18 cellular contexts compared by ENCODE assay signal in genomic region chr2:240932001-240932723, GRCh38. TPM values are rescaled to one million over a fixed set of nuclear protein-coding genes. Genes with fewer than 3 reads are reported as not detected.
DNase-seq lines count a peak whose midpoint lies in the region; ATAC-seq and TF ChIP-seq lines count a peak whose summit lies in the region.
"Had no signal": no experiment of that assay in that cellular context is flagged by ENCODE, and none has a peak within 500 bp of the region (broad histone marks: within the 10 kb centered on the region; RNA-seq: fewer than 3 reads in every experiment).

No MANE protein-coding gene starts in this region.

- no peak for TF ChIP-seq CTCF in mesothelial cell of epicardium (IDR thresholded peaks at IDR 0.05; ENCODE audit: unreplicated experiment)
- no peak for TF ChIP-seq CTCF in suprapubic skin (IDR thresholded peaks at IDR 0.05)

- CTCF ChIA-PET in activated CD4-positive, alpha-beta memory T cell treated with anti-CD3 and anti-CD28 coated beads, Interleukin-2, amount 10 ng/mL, durations not matched to agents 7 days and 5 days (lab: Charles Lee) = no interaction called here
- CTCF ChIA-PET in activated CD4-positive, alpha-beta T cell treated with anti-CD3 and anti-CD28 coated beads for 36 hours (lab: Charles Lee) = no interaction called here

- no peak overlapping the region for H3K4me3 Mint-ChIP-seq in activated naive CD8-positive, alpha-beta T cell treated with anti-CD3 and anti-CD28 coated beads, Interleukin-2, amount 50 U/mL, for 24 hours
- H3K4me3 Mint-ChIP-seq in activated naive CD8-positive, alpha-beta T cell treated with anti-CD3 and anti-CD28 coated beads for 36 hours = no peak overlapping the region
- no peak overlapping the region for H3K4me3 Mint-ChIP-seq in activated CD4-positive, alpha-beta memory T cell treated with anti-CD3 and anti-CD28 coated beads, Interleukin-2, amount 10 ng/mL, durations not matched to agents 7 days and 5 days
- H3K4me3 Mint-ChIP-seq in mesothelial cell of epicardium = no peak overlapping the region
- no peak overlapping the region for H3K4me3 Mint-ChIP-seq in activated CD4-positive, alpha-beta T cell treated with anti-CD3 and anti-CD28 coated beads for 36 hours
- H3K4me3 Mint-ChIP-seq: activated CD8-positive, alpha-beta T cell treated with anti-CD3 and anti-CD28 coated beads for 36 hours; CD8-positive, alpha-beta memory T cell; dendritic cell treated with granulocyte-macrophage colony-stimulating factor and Interleukin-4, amounts not matched to agents 40 ng/mL and 50 ng/mL, for 4 days; HFFc6; nephron had no signal

- no peak overlapping the region for H3K27ac Mint-ChIP-seq in activated naive CD8-positive, alpha-beta T cell treated with anti-CD3 and anti-CD28 coated beads, Interleukin-2, amount 50 U/mL, for 24 hours
- no peak overlapping the region for H3K27ac Mint-ChIP-seq in activated naive CD8-positive, alpha-beta T cell treated with anti-CD3 and anti-CD28 coated beads for 36 hours
- no peak overlapping the region for H3K27ac Mint-ChIP-seq in activated CD4-positive, alpha-beta memory T cell treated with anti-CD3 and anti-CD28 coated beads, Interleukin-2, amount 10 ng/mL, durations not matched to agents 7 days and 5 days
- H3K27ac Mint-ChIP-seq in mesothelial cell of epicardium = no peak overlapping the region
- no peak overlapping the region for H3K27ac Mint-ChIP-seq in activated CD4-positive, alpha-beta T cell treated with anti-CD3 and anti-CD28 coated beads for 36 hours
- H3K27ac Mint-ChIP-seq: activated CD8-positive, alpha-beta T cell treated with anti-CD3 and anti-CD28 coated beads for 36 hours; CD8-positive, alpha-beta memory T cell; dendritic cell treated with granulocyte-macrophage colony-stimulating factor and Interleukin-4, amounts not matched to agents 40 ng/mL and 50 ng/mL, for 4 days; HFFc6; nephron had no signal

- H3K9me3 Mint-ChIP-seq in activated naive CD8-positive, alpha-beta T cell treated with anti-CD3 and anti-CD28 coated beads, Interleukin-2, amount 50 U/mL, for 24 hours = no peaks in the 10 kb centered on the region
- H3K9me3 Mint-ChIP-seq in activated naive CD8-positive, alpha-beta T cell treated with anti-CD3 and anti-CD28 coated beads for 36 hours = no peaks in the 10 kb centered on the region
- H3K9me3 Mint-ChIP-seq in activated CD4-positive, alpha-beta memory T cell treated with anti-CD3 and anti-CD28 coated beads, Interleukin-2, amount 10 ng/mL, durations not matched to agents 7 days and 5 days = no peaks in the 10 kb centered on the region
- H3K9me3 Mint-ChIP-seq in mesothelial cell of epicardium = no peaks in the 10 kb centered on the region
- H3K9me3 Mint-ChIP-seq in activated CD4-positive, alpha-beta T cell treated with anti-CD3 and anti-CD28 coated beads for 36 hours (ENCODE audit: low read depth) = peaks cover 5% of the 10 kb centered on the region
- H3K9me3 Mint-ChIP-seq: activated CD8-positive, alpha-beta T cell treated with anti-CD3 and anti-CD28 coated beads for 36 hours; dendritic cell treated with granulocyte-macrophage colony-stimulating factor and Interleukin-4, amounts not matched to agents 40 ng/mL and 50 ng/mL, for 4 days had no signal

- H3K9me3 ChIP-seq in suprapubic skin = no peaks in the 10 kb centered on the region
- H3K9me3 ChIP-seq: gastrocnemius medialis had no signal

- 88% methylated on average over 11 of the region's 21 CpGs for WGBS in suprapubic skin

- no peaks in the 10 kb centered on the region for H3K27me3 Mint-ChIP-seq in activated naive CD8-positive, alpha-beta T cell treated with anti-CD3 and anti-CD28 coated beads, Interleukin-2, amount 50 U/mL, for 24 hours
- no peaks in the 10 kb centered on the region for H3K27me3 Mint-ChIP-seq in activated naive CD8-positive, alpha-beta T cell treated with anti-CD3 and anti-CD28 coated beads for 36 hours
- H3K27me3 Mint-ChIP-seq in activated CD4-positive, alpha-beta memory T cell treated with anti-CD3 and anti-CD28 coated beads, Interleukin-2, amount 10 ng/mL, durations not matched to agents 7 days and 5 days = peaks cover 3% of the 10 kb centered on the region
- peaks cover 16% of the 10 kb centered on the region for H3K27me3 Mint-ChIP-seq in mesothelial cell of epicardium (ENCODE audit: low read depth)
- H3K27me3 Mint-ChIP-seq in activated CD4-positive, alpha-beta T cell treated with anti-CD3 and anti-CD28 coated beads for 36 hours = peaks cover 5% of the 10 kb centered on the region

- TF ChIP-seq EP300 in suprapubic skin (IDR thresholded peaks at IDR 0.05) = no peak

- H3K36me3 Mint-ChIP-seq in activated naive CD8-positive, alpha-beta T cell treated with anti-CD3 and anti-CD28 coated beads, Interleukin-2, amount 50 U/mL, for 24 hours (ENCODE audit: low read depth) = no peaks in the 10 kb centered on the region
- no peaks in the 10 kb centered on the region for H3K36me3 Mint-ChIP-seq in activated naive CD8-positive, alpha-beta T cell treated with anti-CD3 and anti-CD28 coated beads for 36 hours
- H3K36me3 Mint-ChIP-seq in activated CD4-positive, alpha-beta memory T cell treated with anti-CD3 and anti-CD28 coated beads, Interleukin-2, amount 10 ng/mL, durations not matched to agents 7 days and 5 days (ENCODE audit: low read depth) = no peaks in the 10 kb centered on the region
- H3K36me3 Mint-ChIP-seq in mesothelial cell of epicardium = no peaks in the 10 kb centered on the region
- no peaks in the 10 kb centered on the region for H3K36me3 Mint-ChIP-seq in activated CD4-positive, alpha-beta T cell treated with anti-CD3 and anti-CD28 coated beads for 36 hours (ENCODE audit: low read depth)

- no peaks in the 10 kb centered on the region for H3K4me1 ChIP-seq in suprapubic skin
- H3K4me1 ChIP-seq: gastrocnemius medialis had no signal

- POLR2A ChIA-PET in activated CD4-positive, alpha-beta memory T cell treated with anti-CD3 and anti-CD28 coated beads, Interleukin-2, amount 10 ng/mL, durations not matched to agents 7 days and 5 days (lab: Charles Lee) = no interaction called here
- POLR2A ChIA-PET in activated CD4-positive, alpha-beta T cell treated with anti-CD3 and anti-CD28 coated beads for 36 hours (lab: Charles Lee) = no interaction called here

- H3K27me3 ChIP-seq in suprapubic skin = peaks cover 3% of the 10 kb centered on the region

- H3K36me3 ChIP-seq in suprapubic skin = no peaks in the 10 kb centered on the region
- H3K36me3 ChIP-seq: gastrocnemius medialis had no signal

- no peak overlapping the region for H3K4me3 ChIP-seq in suprapubic skin
- H3K4me3 ChIP-seq: gastrocnemius medialis had no signal

- H3K27ac ChIP-seq in suprapubic skin = no peak overlapping the region
- H3K27ac ChIP-seq: gastrocnemius medialis had no signal

- peak; percentile 0 for DNase-seq in activated naive CD8-positive, alpha-beta T cell treated with anti-CD3 and anti-CD28 coated beads, Interleukin-2, amount 50 U/mL, for 24 hours
- no peak for DNase-seq in activated naive CD8-positive, alpha-beta T cell treated with anti-CD3 and anti-CD28 coated beads for 36 hours
- DNase-seq in activated CD4-positive, alpha-beta memory T cell treated with anti-CD3 and anti-CD28 coated beads, Interleukin-2, amount 10 ng/mL, durations not matched to agents 7 days and 5 days = peak; percentile 13
- DNase-seq in mesothelial cell of epicardium (ENCODE audit: low spot score in 2 of 2, unreplicated experiment in 2 of 2) (peak; percentile 14 to 31), suprapubic skin (ENCODE audit: low spot score in 2 of 2) (peak; percentile 46 to 75), AG08396 (ENCODE audit: low spot score) (no peak)
- no peak for DNase-seq in activated CD4-positive, alpha-beta T cell treated with anti-CD3 and anti-CD28 coated beads for 36 hours
- DNase-seq: activated CD8-positive, alpha-beta T cell treated with anti-CD3 and anti-CD28 coated beads for 36 hours; HFFc6; NCI-H146 had no signal

- no peak for ATAC-seq in activated naive CD8-positive, alpha-beta T cell treated with anti-CD3 and anti-CD28 coated beads, Interleukin-2, amount 50 U/mL, for 24 hours
- ATAC-seq in activated CD4-positive, alpha-beta T cell treated with anti-CD3 and anti-CD28 coated beads for 36 hours = no peak
- no peak for ATAC-seq in HG03280 (IDR thresholded peaks at IDR 0.05; ENCODE audit: unreplicated experiment)
- ATAC-seq: activated CD8-positive, alpha-beta T cell treated with anti-CD3 and anti-CD28 coated beads for 36 hours; gastrocnemius medialis had no signal

- H3K4me1 Mint-ChIP-seq in activated naive CD8-positive, alpha-beta T cell treated with anti-CD3 and anti-CD28 coated beads, Interleukin-2, amount 50 U/mL, for 24 hours = no peaks in the 10 kb centered on the region
- H3K4me1 Mint-ChIP-seq in activated naive CD8-positive, alpha-beta T cell treated with anti-CD3 and anti-CD28 coated beads for 36 hours = no peaks in the 10 kb centered on the region
- no peaks in the 10 kb centered on the region for H3K4me1 Mint-ChIP-seq in activated CD4-positive, alpha-beta memory T cell treated with anti-CD3 and anti-CD28 coated beads, Interleukin-2, amount 10 ng/mL, durations not matched to agents 7 days and 5 days
- H3K4me1 Mint-ChIP-seq in mesothelial cell of epicardium = no peaks in the 10 kb centered on the region
- H3K4me1 Mint-ChIP-seq in activated CD4-positive, alpha-beta T cell treated with anti-CD3 and anti-CD28 coated beads for 36 hours = no peaks in the 10 kb centered on the region

- intact Hi-C loops in activated CD4-positive, alpha-beta T cell treated with anti-CD3 and anti-CD28 coated beads for 36 hours (cut with DNase I, micrococcal nuclease) = no loop called here

- TF ChIP-seq POLR2A in suprapubic skin (IDR thresholded peaks at IDR 0.05) = no peak

RNA-seq across cellular contexts. Expression of gene CROCC2, which starts 26.0 kb away (rescaled TPM):
- total RNA-seq in activated naive CD8-positive, alpha-beta T cell treated with anti-CD3 and anti-CD28 coated beads for 36 hours = not detected
- total RNA-seq in activated CD4-positive, alpha-beta memory T cell treated with anti-CD3 and anti-CD28 coated beads, Interleukin-2, amount 10 ng/mL, durations not matched to agents 7 days and 5 days = not detected
- 0.16 to 0.32 TPM (median 0.16 TPM) in 3 replicates for total RNA-seq in mesothelial cell of epicardium
- not detected for total RNA-seq in suprapubic skin
- total RNA-seq in activated CD4-positive, alpha-beta T cell treated with anti-CD3 and anti-CD28 coated beads for 36 hours = not detected
- total RNA-seq: activated CD8-positive, alpha-beta T cell treated with anti-CD3 and anti-CD28 coated beads for 36 hours; CD8-positive, alpha-beta memory T cell; epithelial cell of proximal tubule; HFFc6; lung microvascular endothelial cell had no signal

RNA-seq across cellular contexts. Expression of gene MAB21L4, which starts 36.2 kb away (rescaled TPM):
- total RNA-seq in activated naive CD8-positive, alpha-beta T cell treated with anti-CD3 and anti-CD28 coated beads for 36 hours = not detected
- total RNA-seq in activated CD4-positive, alpha-beta memory T cell treated with anti-CD3 and anti-CD28 coated beads, Interleukin-2, amount 10 ng/mL, durations not matched to agents 7 days and 5 days = not detected
- 2.0 to 3.2 TPM (median 2.4 TPM) in 3 replicates for total RNA-seq in mesothelial cell of epicardium
- 10 to 100 TPM; 28.7 to 97.5 (median 69.2) TPM for total RNA-seq in suprapubic skin
- not detected for total RNA-seq in activated CD4-positive, alpha-beta T cell treated with anti-CD3 and anti-CD28 coated beads for 36 hours
- total RNA-seq: activated CD8-positive, alpha-beta T cell treated with anti-CD3 and anti-CD28 coated beads for 36 hours; CD8-positive, alpha-beta memory T cell; gastrocnemius medialis; HFFc6; lung microvascular endothelial cell; RPMI7951 had no signal

Comparison
In these comparisons a context has a peak if more than half of its experiments do, and no peak if none do; other contexts are left out.
1. DNase-seq: peak in activated naive CD8-positive, alpha-beta T cell treated with anti-CD3 and anti-CD28 coated beads, Interleukin-2, amount 50 U/mL, for 24 hours (single experiment), activated CD4-positive, alpha-beta memory T cell treated with anti-CD3 and anti-CD28 coated beads, Interleukin-2, amount 10 ng/mL, durations not matched to agents 7 days and 5 days (single experiment), mesothelial cell of epicardium (2 of 2) and suprapubic skin (2 of 2); none in activated naive CD8-positive, alpha-beta T cell treated with anti-CD3 and anti-CD28 coated beads for 36 hours (single experiment), AG08396 (single experiment) and activated CD4-positive, alpha-beta T cell treated with anti-CD3 and anti-CD28 coated beads for 36 hours (single experiment).